In the genomic region with DNA sequence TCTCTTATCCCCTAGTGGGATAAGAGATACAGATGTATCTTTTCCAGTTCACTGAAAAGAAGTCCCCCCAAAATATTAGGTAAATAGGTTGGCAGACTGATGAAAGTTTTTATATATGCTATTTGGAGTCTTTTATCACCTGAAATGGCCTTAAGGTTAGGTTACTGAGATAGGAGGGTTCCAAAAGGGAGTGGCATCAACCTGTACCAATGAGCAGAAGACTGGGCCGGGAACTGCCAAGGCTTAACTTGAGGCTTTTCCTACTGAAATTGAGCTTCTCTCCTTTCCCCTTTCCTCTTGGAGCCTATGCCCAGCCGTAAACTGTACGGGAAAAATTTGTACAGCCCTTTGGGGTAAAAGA, we compare ENCODE assay signal across 18 cellular contexts. TPM values are rescaled to one million over a fixed set of nuclear protein-coding genes. Genes with fewer than 3 reads are reported as not detected.
DNase-seq lines count a peak whose midpoint lies in the region; ATAC-seq and TF ChIP-seq lines count a peak whose summit lies in the region.
"Had no signal": no experiment of that assay in that cellular context is flagged by ENCODE, and none has a peak within 500 bp of the region (broad histone marks: within the 10 kb centered on the region; RNA-seq: fewer than 3 reads in every experiment).

No MANE protein-coding gene starts in this region.

- peaks cover 13% of the 10 kb centered on the region for H3K4me1 ChIP-seq in CD4-positive, CD25-positive, alpha-beta regulatory T cell (ENCODE audit: control insufficient read depth, insufficient read depth, low read length, poor library complexity, severe bottlenecking)
- H3K4me1 ChIP-seq in Panc1 (ENCODE audit: control insufficient read depth, insufficient read depth, low read length) (peaks cover 10% of the 10 kb centered on the region), endodermal cell (ENCODE audit: control insufficient read depth, insufficient read depth, low read length) (peaks cover 8% of the 10 kb centered on the region)
- H3K4me1 ChIP-seq: colonic mucosa, HAP-1, SJSA1 had no signal

- H3K4me1 Mint-ChIP-seq in CD4-positive, CD25-positive, alpha-beta regulatory T cell = peaks cover 16 to 56% (median 30%) of the 10 kb centered on the region in 4 donors
- peaks cover 39% of the 10 kb centered on the region for H3K4me1 Mint-ChIP-seq in endodermal cell

- H3K9me3 ChIP-seq in CD4-positive, CD25-positive, alpha-beta regulatory T cell (ENCODE audit: control insufficient read depth in 2 of 2, low read length in 2 of 2) = no peaks in the 10 kb centered on the region
- H3K9me3 ChIP-seq in Panc1 (ENCODE audit: control insufficient read depth, insufficient read depth, low read depth, low read length) (no peaks in the 10 kb centered on the region), endodermal cell (ENCODE audit: control insufficient read depth, low read length) (no peaks in the 10 kb centered on the region)
- H3K9me3 ChIP-seq: colonic mucosa, HAP-1, MG63, SJSA1, spleen, uterus had no signal

- H3K27ac ChIP-seq in 22Rv1 = no peak overlapping the region
- H3K27ac ChIP-seq in CD4-positive, CD25-positive, alpha-beta regulatory T cell (ENCODE audit: insufficient read depth, low read length, poor library complexity, severe bottlenecking) = no peak overlapping the region
- no peak overlapping the region for H3K27ac ChIP-seq in Panc1 (ENCODE audit: low read length)
- no peak overlapping the region for H3K27ac ChIP-seq in endodermal cell (ENCODE audit: low read depth, low read length)
- H3K27ac ChIP-seq: SJSA1 had no signal

- no peaks in the 10 kb centered on the region for H3K27me3 ChIP-seq in CD4-positive, CD25-positive, alpha-beta regulatory T cell (ENCODE audit: control insufficient read depth, insufficient read depth, low read length)
- H3K27me3 ChIP-seq in Panc1 (ENCODE audit: control insufficient read depth, insufficient read depth, low read length) (no peaks in the 10 kb centered on the region), endodermal cell (ENCODE audit: control insufficient read depth, insufficient read depth, low read length, poor library complexity, severe bottlenecking) (no peaks in the 10 kb centered on the region)
- H3K27me3 ChIP-seq: cardiac muscle cell, colonic mucosa, MG63, SJSA1, spleen, uterus had no signal

- intact Hi-C loops in Panc1 (cut with micrococcal nuclease; ENCODE audit: unreplicated experiment) = no loop called here

- peaks cover 0 to 2% (median 0%) of the 10 kb centered on the region in 7 donors for H3K9me3 Mint-ChIP-seq in CD4-positive, CD25-positive, alpha-beta regulatory T cell
- H3K9me3 Mint-ChIP-seq in endodermal cell = no peaks in the 10 kb centered on the region
- H3K9me3 Mint-ChIP-seq: memory B cell; stimulated activated naive CD8-positive, alpha-beta T cell treated with anti-CD3 and anti-CD28 coated beads, Interleukin-15, amount 100 ng/mL, for 72 hours had no signal

- CTCF ChIA-PET in Panc1 (lab: Charles Lee) = interaction anchor here (1.1 kb wide), 1 partner anchor 12 kb away, joined by 3 read pairs; no protein-coding TSS in a partner anchor

- in situ Hi-C loops in Panc1 (cut with HindIII; ENCODE audit: low pct_unique_long_range_greater_than_20kb, low sequenced_read_pairs) = no loop called here

- no peak for ATAC-seq in CD4-positive, CD25-positive, alpha-beta regulatory T cell (ENCODE audit: low read depth in 2 of 2)
- ATAC-seq in Panc1 (0 out of 2 replicates have a peak, but pooled peaks have one; percentile 3), HG03159 (IDR thresholded peaks at IDR 0.05; ENCODE audit: unreplicated experiment) (no peak), GM18861 (IDR thresholded peaks at IDR 0.05; ENCODE audit: unreplicated experiment) (no peak)

- peak; percentile 26 for TF ChIP-seq CTCF in 22Rv1 (IDR thresholded peaks at IDR 0.05)
- peak; percentile 36; the same call in 1 of the 2 replicates for TF ChIP-seq CTCF in Panc1 (IDR thresholded peaks at IDR 0.05)
- peak; percentile 9 for TF ChIP-seq CTCF in endodermal cell (conservative IDR thresholded peaks at IDR 0.05)

- no peak overlapping the region for H3K9ac ChIP-seq in endodermal cell (ENCODE audit: extremely low read depth, low read length, poor library complexity, severe bottlenecking)

- BruUV-seq in Panc1 (replicated peaks; lab: Mats Ljungman, UMichigan) = no TSS peak

- no peaks in the 10 kb centered on the region for H3K27me3 Mint-ChIP-seq in CD4-positive, CD25-positive, alpha-beta regulatory T cell
- no peaks in the 10 kb centered on the region for H3K27me3 Mint-ChIP-seq in endodermal cell (ENCODE audit: insufficient read depth)
- H3K27me3 Mint-ChIP-seq: activated naive CD8-positive, alpha-beta T cell; memory B cell; stimulated activated naive CD8-positive, alpha-beta T cell treated with anti-CD3 and anti-CD28 coated beads, Interleukin-15, amount 100 ng/mL, for 72 hours had no signal

- no peak overlapping the region for H3K4me3 ChIP-seq in CD4-positive, CD25-positive, alpha-beta regulatory T cell (ENCODE audit: low read depth, low read length)
- H3K4me3 ChIP-seq in Panc1 (ENCODE audit: low read depth in 2 of 2, low read length in 2 of 2) (no peak overlapping the region), endodermal cell (ENCODE audit: low read length) (no peak overlapping the region)
- H3K4me3 ChIP-seq: cardiac muscle cell, colonic mucosa, HAP-1, MG63, SJSA1, spleen, uterus had no signal

- no peak overlapping the region for H3K4me3 Mint-ChIP-seq in CD4-positive, CD25-positive, alpha-beta regulatory T cell
- H3K4me3 Mint-ChIP-seq in endodermal cell = no peak overlapping the region
- H3K4me3 Mint-ChIP-seq: activated naive CD8-positive, alpha-beta T cell; memory B cell; stimulated activated naive CD8-positive, alpha-beta T cell treated with anti-CD3 and anti-CD28 coated beads, Interleukin-15, amount 100 ng/mL, for 72 hours had no signal

- H3K36me3 Mint-ChIP-seq in CD4-positive, CD25-positive, alpha-beta regulatory T cell = peaks cover 22% of the 10 kb centered on the region
- peaks cover 24% of the 10 kb centered on the region for H3K36me3 Mint-ChIP-seq in endodermal cell (ENCODE audit: low read depth)

- 92 to 100% methylated on average over 1 to 3 of the region's 3 CpGs for WGBS in endodermal cell (ENCODE audit: insufficient coverage in 1 of 2, insufficient read length in 1 of 2), 2 experiments

- H3K27ac Mint-ChIP-seq in CD4-positive, CD25-positive, alpha-beta regulatory T cell = peak overlapping the region in 2 of 3 donors; percentile 37 to 86
- H3K27ac Mint-ChIP-seq in endodermal cell = no peak overlapping the region
- H3K27ac Mint-ChIP-seq: activated naive CD8-positive, alpha-beta T cell had no signal

- H3K36me3 ChIP-seq in CD4-positive, CD25-positive, alpha-beta regulatory T cell (ENCODE audit: control insufficient read depth, insufficient read depth, low read length) = peaks cover 39% of the 10 kb centered on the region
- H3K36me3 ChIP-seq in Panc1 (ENCODE audit: control insufficient read depth, insufficient read depth, low read length) (no peaks in the 10 kb centered on the region), endodermal cell (ENCODE audit: control insufficient read depth, insufficient read depth, low read length) (peaks cover 18% of the 10 kb centered on the region)
- H3K36me3 ChIP-seq: cardiac muscle cell, uterus had no signal

- POLR2A ChIA-PET in Panc1 (lab: Charles Lee) = no interaction called here

- no peak for DNase-seq in CD4-positive, CD25-positive, alpha-beta regulatory T cell
- DNase-seq in Panc1 (ENCODE audit: low read depth, low spot score) = no peak
- DNase-seq in endodermal cell = no peak
- DNase-seq in medulla oblongata (ENCODE audit: extremely low spot score) = no peak
- DNase-seq: KG1, spleen had no signal

RNA-seq across cellular contexts. Expression of a gene that starts 42.0 kb away (rescaled TPM):
- total RNA-seq in CD4-positive, CD25-positive, alpha-beta regulatory T cell = 21.6 TPM
- 10 to 100 TPM; 21.1 to 29.0 (median 23.3) TPM for polyA plus RNA-seq in CD4-positive, CD25-positive, alpha-beta regulatory T cell
- 82.0 TPM for total RNA-seq in Panc1 (2021; ENCODE audit: unreplicated experiment)
- polyA plus RNA-seq in Panc1 (2012; ENCODE audit: insufficient read length) = 111 TPM
- total RNA-seq in endodermal cell = 100 to 1,000 TPM; 106 to 144 TPM
- 89.9 TPM for polyA plus RNA-seq in endodermal cell (2013, experiment 1 of 2)
- polyA plus RNA-seq in endodermal cell (2013, experiment 2 of 2) = 86.4 TPM
